In the genomic region with DNA sequence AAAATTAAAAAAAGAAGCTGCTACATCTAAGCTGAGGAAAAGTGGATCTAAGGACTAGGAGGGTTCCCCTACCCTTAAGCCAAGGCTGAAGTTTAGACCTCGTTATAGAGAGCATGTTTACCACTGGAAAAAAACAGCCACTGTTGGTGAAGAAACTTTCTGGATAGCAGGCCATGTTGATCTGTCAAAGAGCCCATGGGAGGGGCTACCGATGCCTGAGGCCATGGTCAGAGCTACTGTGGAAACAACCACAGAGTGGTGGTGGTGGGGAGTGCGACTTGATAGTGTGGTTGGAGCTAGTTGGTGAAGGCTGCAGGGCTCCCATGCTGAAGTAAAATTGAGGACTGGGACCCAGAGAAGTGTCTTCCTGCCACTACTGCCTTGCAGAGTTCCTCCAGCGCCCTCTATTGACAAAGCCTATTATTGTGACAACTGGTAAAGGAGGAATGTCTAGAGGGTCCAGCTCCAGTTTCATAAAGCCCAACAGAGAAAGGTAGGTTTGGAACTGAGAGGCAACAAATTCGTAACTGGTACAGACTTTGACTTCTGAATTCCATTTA, we compare ENCODE assay signal across 1 cellular context.
TF ChIP-seq lines count a peak whose summit lies in the region.

No MANE protein-coding gene starts in this region.

TF ChIP-seq in HepG2, 621 proteins besides CTCF, POLR2A, EP300 and RAD21 (continued from another document):
- no peak for TF ChIP-seq ZBTB40 (IDR thresholded peaks at IDR 0.05)
- TF ChIP-seq ZBTB40 (CRISPR knock-in tag; IDR thresholded peaks at IDR 0.05), result peak; percentile 75; the same call in 1 of the 2 replicates
- TF ChIP-seq ZKSCAN5 (CRISPR knock-in tag; IDR thresholded peaks at IDR 0.05), result no peak
- TF ChIP-seq HMG20A (CRISPR knock-in tag; IDR thresholded peaks at IDR 0.05; ENCODE audit: borderline replicate concordance), result no peak; the same call in 1 of the 2 replicates
- no peak for TF ChIP-seq ZNF841 (CRISPR knock-in tag; IDR thresholded peaks at IDR 0.05; ENCODE audit: borderline replicate concordance)
- TF ChIP-seq EEA1 (CRISPR knock-in tag; IDR thresholded peaks at IDR 0.05; ENCODE audit: borderline replicate concordance), result no peak
- TF ChIP-seq, protein P1, sequence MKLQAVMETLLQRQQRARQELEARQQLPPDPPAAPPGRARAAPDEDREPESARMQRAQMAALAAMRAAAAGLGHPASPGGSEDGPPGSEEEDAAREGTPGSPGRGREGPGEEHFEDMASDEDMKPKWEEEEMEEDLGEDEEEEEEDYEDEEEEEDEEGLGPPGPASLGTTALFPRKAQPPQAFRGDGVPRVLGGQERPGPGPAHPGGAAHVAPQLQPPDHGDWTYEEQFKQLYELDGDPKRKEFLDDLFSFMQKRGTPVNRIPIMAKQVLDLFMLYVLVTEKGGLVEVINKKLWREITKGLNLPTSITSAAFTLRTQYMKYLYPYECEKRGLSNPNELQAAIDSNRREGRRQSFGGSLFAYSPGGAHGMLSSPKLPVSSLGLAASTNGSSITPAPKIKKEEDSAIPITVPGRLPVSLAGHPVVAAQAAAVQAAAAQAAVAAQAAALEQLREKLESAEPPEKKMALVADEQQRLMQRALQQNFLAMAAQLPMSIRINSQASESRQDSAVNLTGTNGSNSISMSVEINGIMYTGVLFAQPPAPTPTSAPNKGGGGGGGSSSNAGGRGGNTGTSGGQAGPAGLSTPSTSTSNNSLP (IDR thresholded peaks at IDR 0.05; ENCODE audit: low read depth, low read length), result no peak
- TF ChIP-seq, protein P2, sequence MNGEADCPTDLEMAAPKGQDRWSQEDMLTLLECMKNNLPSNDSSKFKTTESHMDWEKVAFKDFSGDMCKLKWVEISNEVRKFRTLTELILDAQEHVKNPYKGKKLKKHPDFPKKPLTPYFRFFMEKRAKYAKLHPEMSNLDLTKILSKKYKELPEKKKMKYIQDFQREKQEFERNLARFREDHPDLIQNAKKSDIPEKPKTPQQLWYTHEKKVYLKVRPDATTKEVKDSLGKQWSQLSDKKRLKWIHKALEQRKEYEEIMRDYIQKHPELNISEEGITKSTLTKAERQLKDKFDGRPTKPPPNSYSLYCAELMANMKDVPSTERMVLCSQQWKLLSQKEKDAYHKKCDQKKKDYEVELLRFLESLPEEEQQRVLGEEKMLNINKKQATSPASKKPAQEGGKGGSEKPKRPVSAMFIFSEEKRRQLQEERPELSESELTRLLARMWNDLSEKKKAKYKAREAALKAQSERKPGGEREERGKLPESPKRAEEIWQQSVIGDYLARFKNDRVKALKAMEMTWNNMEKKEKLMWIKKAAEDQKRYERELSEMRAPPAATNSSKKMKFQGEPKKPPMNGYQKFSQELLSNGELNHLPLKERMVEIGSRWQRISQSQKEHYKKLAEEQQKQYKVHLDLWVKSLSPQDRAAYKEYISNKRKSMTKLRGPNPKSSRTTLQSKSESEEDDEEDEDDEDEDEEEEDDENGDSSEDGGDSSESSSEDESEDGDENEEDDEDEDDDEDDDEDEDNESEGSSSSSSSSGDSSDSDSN (CRISPR knock-in tag; IDR thresholded peaks at IDR 0.05), result no peak
- TF ChIP-seq, protein P3, sequence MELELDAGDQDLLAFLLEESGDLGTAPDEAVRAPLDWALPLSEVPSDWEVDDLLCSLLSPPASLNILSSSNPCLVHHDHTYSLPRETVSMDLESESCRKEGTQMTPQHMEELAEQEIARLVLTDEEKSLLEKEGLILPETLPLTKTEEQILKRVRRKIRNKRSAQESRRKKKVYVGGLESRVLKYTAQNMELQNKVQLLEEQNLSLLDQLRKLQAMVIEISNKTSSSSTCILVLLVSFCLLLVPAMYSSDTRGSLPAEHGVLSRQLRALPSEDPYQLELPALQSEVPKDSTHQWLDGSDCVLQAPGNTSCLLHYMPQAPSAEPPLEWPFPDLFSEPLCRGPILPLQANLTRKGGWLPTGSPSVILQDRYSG (CRISPR knock-in tag; IDR thresholded peaks at IDR 0.05), result no peak
- TF ChIP-seq MIER2 (CRISPR knock-in tag; IDR thresholded peaks at IDR 0.05), result peak; percentile 78; the same call in 1 of the 2 replicates
- TF ChIP-seq RXRB (CRISPR knock-in tag; IDR thresholded peaks at IDR 0.05; ENCODE audit: borderline replicate concordance), result peak; percentile 59; the same call in 1 of the 2 replicates
- TF ChIP-seq GTF3A (CRISPR knock-in tag; conservative IDR thresholded peaks at IDR 0.05), result no peak
- no peak for TF ChIP-seq RORA (CRISPR knock-in tag; IDR thresholded peaks at IDR 0.05)
- TF ChIP-seq TFDP2 (CRISPR knock-in tag; IDR thresholded peaks at IDR 0.05), result no peak
- no peak for TF ChIP-seq SMAD3 (CRISPR knock-in tag; IDR thresholded peaks at IDR 0.05)
